ENCODE assay signal across 22 cellular contexts in the genomic region with DNA sequence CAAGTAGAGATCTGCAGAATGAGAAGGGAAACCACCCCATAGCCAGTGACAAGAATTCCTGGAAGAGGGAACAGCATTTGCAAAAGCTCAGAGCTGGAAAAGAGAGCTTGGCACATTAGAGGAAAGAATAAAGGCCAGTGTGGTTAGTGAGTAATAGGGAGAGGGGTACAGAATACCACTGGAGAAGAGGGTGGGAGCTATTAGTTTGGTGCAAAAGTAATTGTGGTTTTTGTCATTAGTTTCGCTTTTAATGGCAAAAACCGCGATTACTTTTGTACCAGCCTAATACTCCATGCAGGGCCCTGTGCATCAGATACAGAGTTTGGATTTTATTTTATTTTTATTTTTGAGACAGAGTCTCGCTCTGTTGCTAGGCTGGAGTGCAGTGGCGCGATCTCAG. TPM values are rescaled to one million over a fixed set of nuclear protein-coding genes. Genes with fewer than 3 reads are reported as not detected.
DNase-seq lines count a peak whose midpoint lies in the region; ATAC-seq and TF ChIP-seq lines count a peak whose summit lies in the region.
"Had no signal": no experiment of that assay in that cellular context is flagged by ENCODE, and none has a peak within 500 bp of the region (broad histone marks: within the 10 kb centered on the region; RNA-seq: fewer than 3 reads in every experiment).

No MANE protein-coding gene starts in this region.

- no peak for TF ChIP-seq CTCF in CD8-positive, alpha-beta T cell (IDR thresholded peaks at IDR 0.05)
- no peak for TF ChIP-seq CTCF in activated B cell treated with CpG ODN at 0.5 μM for 24 hours (IDR thresholded peaks at IDR 0.05)

- H3K4me1 Mint-ChIP-seq in CD8-positive, alpha-beta T cell (ENCODE audit: low read depth): peaks cover 9% of the 10 kb centered on the region
- H3K4me1 Mint-ChIP-seq in activated B cell treated with CpG ODN at 0.5 μM for 24 hours: peaks cover 21% of the 10 kb centered on the region

- no peaks in the 10 kb centered on the region for H3K27me3 Mint-ChIP-seq in CD8-positive, alpha-beta T cell (ENCODE audit: low read depth)
- H3K27me3 Mint-ChIP-seq in activated B cell treated with CpG ODN at 0.5 μM for 24 hours: no peaks in the 10 kb centered on the region
- H3K27me3 Mint-ChIP-seq: naive thymus-derived CD8-positive, alpha-beta T cell had no signal

- H3K9me3 Mint-ChIP-seq in CD8-positive, alpha-beta T cell: no peaks in the 10 kb centered on the region
- no peaks in the 10 kb centered on the region for H3K9me3 Mint-ChIP-seq in activated B cell treated with CpG ODN at 0.5 μM for 24 hours
- H3K9me3 Mint-ChIP-seq: naive thymus-derived CD8-positive, alpha-beta T cell had no signal

- H3K4me3 Mint-ChIP-seq in CD8-positive, alpha-beta T cell: peak overlapping the region; percentile 58
- peak overlapping the region; percentile 49 for H3K4me3 Mint-ChIP-seq in activated B cell treated with CpG ODN at 0.5 μM for 24 hours

- CTCF ChIA-PET in CD8-positive, alpha-beta T cell (lab: Charles Lee): interaction anchor here (0.6 to 0.9 kb wide), 3 partner anchors 8 to 881 kb away, joined by 3 to 5 read pairs (median 4); partner anchors contain the start of gene RAB11A
- CTCF ChIA-PET in activated B cell treated with CpG ODN at 0.5 μM for 24 hours (lab: Charles Lee): interaction anchor here (0.8 kb wide), 1 partner anchor 21 kb away, joined by 3 read pairs; the partner anchor contains the start of gene INTS14

- H3K27ac ChIP-seq in CD8-positive, alpha-beta T cell (ENCODE audit: low read depth, low read length): no peak overlapping the region
- H3K27ac ChIP-seq: cardiac muscle cell, gastrocnemius medialis had no signal

- no peak overlapping the region for H3K4me3 ChIP-seq in CD8-positive, alpha-beta T cell (ENCODE audit: low read depth, low read length)
- H3K4me3 ChIP-seq: cardiac muscle cell, gastrocnemius medialis, MG63 had no signal

- no peaks in the 10 kb centered on the region for H3K36me3 ChIP-seq in CD8-positive, alpha-beta T cell (ENCODE audit: insufficient read depth, low read length)
- H3K36me3 ChIP-seq: cardiac muscle cell, gastrocnemius medialis, MG63 had no signal

- intact Hi-C loops in CD8-positive, alpha-beta T cell (cut with DNase I, micrococcal nuclease): no loop called here
- intact Hi-C loops in activated B cell treated with CpG ODN at 0.5 μM for 24 hours (cut with micrococcal nuclease): loop anchor here (1.0 kb wide), 1 partner anchor 20 kb away; the partner anchor contains the start of gene INTS14
- intact Hi-C loops in left colon (cut with DNase I, micrococcal nuclease): loop anchor here in 1 of 2 donors (10.0 kb wide), 1 partner anchor 223 kb away; no protein-coding TSS in a partner anchor

- no peaks in the 10 kb centered on the region for H3K9me3 ChIP-seq in CD8-positive, alpha-beta T cell (ENCODE audit: low read length)
- H3K9me3 ChIP-seq: gastrocnemius medialis, MG63 had no signal

- POLR2A ChIA-PET in CD8-positive, alpha-beta T cell (lab: Charles Lee): no interaction called here
- POLR2A ChIA-PET in activated B cell treated with CpG ODN at 0.5 μM for 24 hours (lab: Charles Lee): interaction anchor here (0.7 to 3.8 kb wide), 3 partner anchors 7 to 1538 kb away, joined by 3 to 16 read pairs (median 4); partner anchors contain the start of gene INTS14

- H3K36me3 Mint-ChIP-seq in CD8-positive, alpha-beta T cell: peaks cover 11% of the 10 kb centered on the region
- peaks cover 10% of the 10 kb centered on the region for H3K36me3 Mint-ChIP-seq in activated B cell treated with CpG ODN at 0.5 μM for 24 hours (ENCODE audit: low read depth)

- ATAC-seq in CD8-positive, alpha-beta T cell: no peak
- ATAC-seq in GM18517 (IDR thresholded peaks at IDR 0.05; ENCODE audit: unreplicated experiment) (peak; percentile 40), HG02610 (IDR thresholded peaks at IDR 0.05; ENCODE audit: unreplicated experiment) (peak; percentile 38), activated B cell treated with CpG ODN at 0.5 μM for 24 hours (ENCODE audit: low read depth) (peak; percentile 66), left colon (no peak)
- ATAC-seq: gastrocnemius medialis; naive thymus-derived CD8-positive, alpha-beta T cell; sciatic nerve had no signal

- no peak overlapping the region for H3K27ac Mint-ChIP-seq in CD8-positive, alpha-beta T cell
- peak overlapping the region; percentile 36 for H3K27ac Mint-ChIP-seq in activated B cell treated with CpG ODN at 0.5 μM for 24 hours

- H3K27me3 ChIP-seq in CD8-positive, alpha-beta T cell (ENCODE audit: insufficient read depth, low read length): no peaks in the 10 kb centered on the region
- H3K27me3 ChIP-seq: cardiac muscle cell, gastrocnemius medialis, MG63 had no signal

- H3K4me1 ChIP-seq in CD8-positive, alpha-beta T cell (ENCODE audit: insufficient read depth, low read length): no peaks in the 10 kb centered on the region
- H3K4me1 ChIP-seq: gastrocnemius medialis had no signal

- no peak for DNase-seq in CD8-positive, alpha-beta T cell
- DNase-seq in activated B cell treated with CpG ODN at 0.5 μM for 24 hours (no peak), T1000 (lab: John Stamatoyannopoulos, UW) (no peak), left colon (no peak), NCI-H526 (lab: John Stamatoyannopoulos, UW) (no peak), dedifferentiated amniotic fluid mesenchymal stem cell (ENCODE audit: extremely low spot score) (no peak)
- DNase-seq: activated CD4-positive, alpha-beta T cell treated with anti-CD3 and anti-CD28 coated beads for 1 hour; DMS79 treated with DMSO at 0.1 percent for 48 hours; gastrocnemius medialis; kidney glomerular epithelial cell; mesendoderm; MG63; naive thymus-derived CD8-positive, alpha-beta T cell; NCI-H146; NCI-H2171; NCI-H774; SIG-M5; stimulated activated naive CD4-positive, alpha-beta T cell had no signal

RNA-seq across cellular contexts. Expression of gene SLC24A1, which starts 9.8 kb away (rescaled TPM):
- total RNA-seq in CD8-positive, alpha-beta T cell: 1 to 10 TPM; 1.3 to 1.5 TPM
- total RNA-seq in activated B cell treated with CpG ODN at 0.5 μM for 24 hours (3.6 and 4.6 TPM in 2 replicates), left colon (1 to 10 TPM; 6.8 to 8.9 TPM)

RNA-seq across cellular contexts. Expression of gene INTS14, which starts 20.6 kb away (rescaled TPM):
- total RNA-seq in CD8-positive, alpha-beta T cell: 10 to 100 TPM; 26.7 to 28.6 TPM
- 37.6 and 41.2 TPM in 2 replicates for total RNA-seq in activated B cell treated with CpG ODN at 0.5 μM for 24 hours
- total RNA-seq in left colon: 10 to 100 TPM; 33.1 to 38.4 TPM

Comparison
In these comparisons a context has a peak if more than half of its experiments do, and no peak if none do; other contexts are left out.
1. ATAC-seq: peak in GM18517 (single experiment), HG02610 (single experiment) and activated B cell treated with CpG ODN at 0.5 μM for 24 hours (single experiment); none in CD8-positive, alpha-beta T cell (single experiment) and left colon (single experiment).